Comparison of ENCODE assay signal across 19 cellular contexts in genomic region chr9:88498880-88499279, GRCh38. TPM values are rescaled to one million over a fixed set of nuclear protein-coding genes. Genes with fewer than 3 reads are reported as not detected.
"Had no signal": no experiment of that assay in that cellular context is flagged by ENCODE, and none has a peak within 500 bp of the region (broad histone marks: within the 10 kb centered on the region; RNA-seq: fewer than 3 reads in every experiment).

No MANE protein-coding gene starts in this region.

- H3K4me3 ChIP-seq: coronary artery, sigmoid colon, skin epidermis had no signal

- DNase-seq: central memory CD4-positive, alpha-beta T cell; effector CD4-positive, alpha-beta T cell; erythroblast; immature natural killer cell; kidney; left cardiac atrium; mesendoderm; naive thymus-derived CD4-positive, alpha-beta T cell; nephron progenitor cell; sigmoid colon; stimulated activated CD4-positive, alpha-beta T cell treated with anti-CD3 and anti-CD28 coated beads, Interleukin-12 subunit alpha, Interleukin-12 subunit beta, amount 100 ng/mL, for 4 hours; stimulated activated naive CD4-positive, alpha-beta T cell had no signal

- H3K27me3 ChIP-seq: neutrophil, sigmoid colon had no signal

- H3K27ac ChIP-seq: coronary artery, neutrophil, sigmoid colon, skin epidermis had no signal

- H3K4me1 ChIP-seq: sigmoid colon had no signal

- H3K36me3 ChIP-seq: neutrophil, sigmoid colon had no signal

- ATAC-seq: naive thymus-derived CD4-positive, alpha-beta T cell had no signal

- H3K9me3 ChIP-seq: neutrophil, sigmoid colon had no signal

RNA-seq across cellular contexts. Expression of gene NXNL2, which starts 36.1 kb away (rescaled TPM):
- total RNA-seq: endodermal cell; endothelial cell of umbilical vein; glomerular endothelial cell; left cardiac atrium; mononuclear cell; naive thymus-derived CD4-positive, alpha-beta T cell had no signal
- polyA plus RNA-seq: immature natural killer cell; naive thymus-derived CD4-positive, alpha-beta T cell had no signal
